In genomic region chr2:75820693-75821092, GRCh38 we compare ENCODE assay signal across 15 cellular contexts.
"Had no signal": no experiment of that assay in that cellular context is flagged by ENCODE, and none has a peak within 500 bp of the region (broad histone marks: within the 10 kb centered on the region; RNA-seq: fewer than 3 reads in every experiment).

No MANE protein-coding gene starts in this region.

- H3K4me3 ChIP-seq: coronary artery, esophagus squamous epithelium, hepatocyte, right lobe of liver, smooth muscle cell, suprapubic skin had no signal

- DNase-seq: activated CD4-positive, alpha-beta T cell treated with anti-CD3 and anti-CD28 coated beads, Interleukin-2, amount 50 U/mL, for 1 hour; activated CD8-positive, alpha-beta memory T cell treated with anti-CD3 and anti-CD28 coated beads for 24 hours; activated naive CD8-positive, alpha-beta T cell treated with anti-CD3 and anti-CD28 coated beads, Interleukin-2, amount 10 ng/mL, durations not matched to agents 7 days and 5 days; brain microvascular endothelial cell; esophagus squamous epithelium; islet precursor cell; midbrain; right lobe of liver; stimulated activated CD4-positive, alpha-beta T cell treated with anti-CD3 and anti-CD28 coated beads, Interleukin-4, amount 100 ng/mL, for 4 hours; stimulated activated CD8-positive, alpha-beta memory T cell treated with anti-CD3 and anti-CD28 coated beads, Interleukin-4, amount 100 ng/mL, for 48 hours had no signal

- H3K36me3 ChIP-seq: brain microvascular endothelial cell, esophagus squamous epithelium, right lobe of liver, suprapubic skin had no signal

- H3K79me2 ChIP-seq: hepatocyte had no signal

- H3K4me2 ChIP-seq: hepatocyte, smooth muscle cell had no signal

- H2AFZ ChIP-seq: hepatocyte had no signal

- H3K9me3 ChIP-seq: right lobe of liver, suprapubic skin had no signal

- H3K27me3 ChIP-seq: brain microvascular endothelial cell, esophagus squamous epithelium, hepatocyte, right lobe of liver, suprapubic skin had no signal

- H3K4me1 ChIP-seq: esophagus squamous epithelium, right lobe of liver, suprapubic skin had no signal

- ATAC-seq: left lobe of liver, right lobe of liver had no signal

- H3K27ac ChIP-seq: brain microvascular endothelial cell, coronary artery, esophagus squamous epithelium, hepatocyte, right lobe of liver, suprapubic skin had no signal
